28 cellular contexts compared by ENCODE assay signal in the genomic region with DNA sequence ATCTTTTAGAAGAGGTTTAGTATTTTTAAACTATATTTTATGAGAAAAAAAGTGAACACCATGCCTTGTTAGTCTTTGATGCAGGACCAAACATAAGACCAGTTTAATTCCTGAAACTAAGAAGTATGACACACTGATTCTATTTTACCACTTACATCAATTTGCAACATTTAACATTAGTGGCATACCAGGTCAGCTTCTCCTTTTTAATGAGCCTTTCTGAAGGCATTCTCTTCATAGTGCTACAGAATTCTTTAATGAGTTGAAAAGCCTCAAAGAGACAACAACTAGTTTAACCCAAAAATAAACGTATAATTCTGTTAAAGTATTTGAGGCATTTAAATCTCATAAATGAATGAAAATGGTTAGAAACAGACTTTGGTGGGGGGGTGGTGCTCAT.
"Had no signal": no experiment of that assay in that cellular context is flagged by ENCODE, and none has a peak within 500 bp of the region (broad histone marks: within the 10 kb centered on the region; RNA-seq: fewer than 3 reads in every experiment).

No MANE protein-coding gene starts in this region.

- H3K27me3 ChIP-seq: stomach, suprapubic skin, testis, thyroid gland, tibial artery, tibial nerve, transverse colon, upper lobe of left lung, upper lobe of right lung, uterus, vagina had no signal

- H3K4me3 ChIP-seq: stomach, suprapubic skin, testis, thoracic aorta, thyroid gland, tibial artery, tibial nerve, transverse colon, upper lobe of left lung, upper lobe of right lung, uterus, vagina had no signal

- H3K27me3 Mint-ChIP-seq: stimulated activated memory B cell treated with anti-CD40 and anti-IgM and Interleukin-4, amounts not matched to agents 10 μg/mL and 1 μg/mL and 100 μg/mL, for 72 hours; stimulated activated naive B cell treated with anti-CD40 and anti-IgM and Interleukin-4, amounts not matched to agents 10 μg/mL and 1 μg/mL and 100 μg/mL, for 72 hours; stimulated activated naive CD8-positive, alpha-beta T cell treated with anti-CD3 and anti-CD28 coated beads, Interleukin-15, amount 100 ng/mL, for 72 hours; stimulated activated naive CD8-positive, alpha-beta T cell treated with anti-CD3 and anti-CD28 coated beads, Interleukin-15, Interleukin-2, amounts not matched to agents 100 ng/mL and 50 ng/mL, for 24 hours; type B pancreatic cell had no signal

- H3K4me1 ChIP-seq: stomach, suprapubic skin, testis, thyroid gland, tibial artery, tibial nerve, upper lobe of left lung, upper lobe of right lung, uterus, vagina had no signal

- H3K36me3 ChIP-seq: suprapubic skin, thyroid gland, tibial artery, transverse colon, upper lobe of left lung, upper lobe of right lung, uterus, vagina had no signal

- H3K27ac Mint-ChIP-seq: stimulated activated effector memory CD8-positive, alpha-beta T cell treated with anti-CD3 and anti-CD28 coated beads, Interleukin-12 subunit alpha, Interleukin-12 subunit beta, amount 100 ng/mL, for 72 hours; stimulated activated memory B cell treated with anti-CD40 and anti-IgM and Interleukin-4, amounts not matched to agents 10 μg/mL and 1 μg/mL and 100 μg/mL, for 72 hours; stimulated activated naive B cell treated with anti-CD40 and anti-IgM and Interleukin-4, amounts not matched to agents 10 μg/mL and 1 μg/mL and 100 μg/mL, for 72 hours; stimulated activated naive CD8-positive, alpha-beta T cell treated with anti-CD3 and anti-CD28 coated beads, Interleukin-15, amount 100 ng/mL, for 72 hours; stimulated activated naive CD8-positive, alpha-beta T cell treated with anti-CD3 and anti-CD28 coated beads, Interleukin-15, Interleukin-2, amounts not matched to agents 100 ng/mL and 50 ng/mL, for 24 hours; type B pancreatic cell had no signal

- H3K27ac ChIP-seq: stomach, suprapubic skin, testis, thoracic aorta, thyroid gland, tibial artery, tibial nerve, transverse colon, upper lobe of left lung, upper lobe of right lung, uterus, vagina had no signal

- H3K4me3 Mint-ChIP-seq: stimulated activated effector memory CD8-positive, alpha-beta T cell treated with anti-CD3 and anti-CD28 coated beads, Interleukin-12 subunit alpha, Interleukin-12 subunit beta, amount 100 ng/mL, for 72 hours; stimulated activated memory B cell treated with anti-CD40 and anti-IgM and Interleukin-4, amounts not matched to agents 10 μg/mL and 1 μg/mL and 100 μg/mL, for 72 hours; stimulated activated naive B cell treated with anti-CD40 and anti-IgM and Interleukin-4, amounts not matched to agents 10 μg/mL and 1 μg/mL and 100 μg/mL, for 72 hours; stimulated activated naive CD8-positive, alpha-beta T cell treated with anti-CD3 and anti-CD28 coated beads, Interleukin-15, amount 100 ng/mL, for 72 hours; stimulated activated naive CD8-positive, alpha-beta T cell treated with anti-CD3 and anti-CD28 coated beads, Interleukin-15, Interleukin-2, amounts not matched to agents 100 ng/mL and 50 ng/mL, for 24 hours; type B pancreatic cell had no signal

- ATAC-seq: stimulated activated effector memory CD8-positive, alpha-beta T cell treated with anti-CD3 and anti-CD28 coated beads, Interleukin-12 subunit alpha, Interleukin-12 subunit beta, amount 100 ng/mL, for 72 hours; stimulated activated memory B cell treated with anti-CD40 and anti-IgM and Interleukin-4, amounts not matched to agents 10 μg/mL and 1 μg/mL and 100 μg/mL, for 72 hours; stimulated activated naive B cell treated with anti-CD40 and anti-IgM and Interleukin-4, amounts not matched to agents 10 μg/mL and 1 μg/mL and 100 μg/mL, for 72 hours; stimulated activated naive CD8-positive, alpha-beta T cell treated with anti-CD3 and anti-CD28 coated beads, Interleukin-15, amount 100 ng/mL, for 72 hours; stimulated activated naive CD8-positive, alpha-beta T cell treated with anti-CD3 and anti-CD28 coated beads, Interleukin-15, Interleukin-2, amounts not matched to agents 100 U/mL and 50 U/mL, for 24 hours; upper lobe of right lung had no signal

- H3K9me3 ChIP-seq: stomach, suprapubic skin, testis, thoracic aorta, thyroid gland, tibial artery, tibial nerve, transverse colon, upper lobe of left lung, upper lobe of right lung, uterus, vagina had no signal

- DNase-seq: stimulated activated CD4-positive, alpha-beta T cell treated with anti-CD3 and anti-CD28 coated beads, Interleukin-2, amount 100 ng/mL, for 48 hours; stimulated activated CD4-positive, alpha-beta T cell treated with anti-CD3 and anti-CD28 coated beads, Interleukin-4, amount 100 ng/mL, for 1 hour; stimulated activated CD4-positive, alpha-beta T cell treated with anti-CD3 and anti-CD28 coated beads, Interleukin-4, amount 100 ng/mL, for 24 hours; stimulated activated CD4-positive, alpha-beta T cell treated with anti-CD3 and anti-CD28 coated beads, Interleukin-4, amount 100 ng/mL, for 4 hours; stimulated activated CD8-positive, alpha-beta memory T cell treated with anti-CD3 and anti-CD28 coated beads, Interleukin-4, amount 100 ng/mL, for 48 hours; stimulated activated naive B cell treated with anti-CD40 and anti-IgM and Interleukin-4, amounts not matched to agents 10 μg/mL and 1 μg/mL and 100 μg/mL, for 72 hours; stimulated activated naive CD4-positive, alpha-beta T cell; stimulated activated naive CD4-positive, alpha-beta T cell treated with Interleukin-2 at 50 U/mL for 16 hours; stimulated activated naive CD8-positive, alpha-beta T cell treated with anti-CD3 and anti-CD28 coated beads, Interleukin-15, amount 100 ng/mL, for 72 hours; stimulated activated naive CD8-positive, alpha-beta T cell treated with anti-CD3 and anti-CD28 coated beads, Interleukin-15, Interleukin-2, amounts not matched to agents 100 U/mL and 50 U/mL, for 24 hours; stomach; substantia nigra; testis; thyroid gland; tibial artery; transverse colon; trophoblast cell; upper lobe of left lung; upper lobe of right lung; uterus had no signal

- H3K9me3 Mint-ChIP-seq: stimulated activated effector memory CD8-positive, alpha-beta T cell treated with anti-CD3 and anti-CD28 coated beads, Interleukin-12 subunit alpha, Interleukin-12 subunit beta, amount 100 ng/mL, for 72 hours; stimulated activated memory B cell treated with anti-CD40 and anti-IgM and Interleukin-4, amounts not matched to agents 10 μg/mL and 1 μg/mL and 100 μg/mL, for 72 hours; stimulated activated naive B cell treated with anti-CD40 and anti-IgM and Interleukin-4, amounts not matched to agents 10 μg/mL and 1 μg/mL and 100 μg/mL, for 72 hours; stimulated activated naive CD8-positive, alpha-beta T cell treated with anti-CD3 and anti-CD28 coated beads, Interleukin-15, amount 100 ng/mL, for 72 hours; stimulated activated naive CD8-positive, alpha-beta T cell treated with anti-CD3 and anti-CD28 coated beads, Interleukin-15, Interleukin-2, amounts not matched to agents 100 ng/mL and 50 ng/mL, for 24 hours; type B pancreatic cell had no signal
